In genomic region chr9:127283917-127284316, GRCh38 we compare ENCODE assay signal across 8 cellular contexts. TPM values are rescaled to one million over a fixed set of nuclear protein-coding genes. Genes with fewer than 3 reads are reported as not detected.
DNase-seq lines count a peak whose midpoint lies in the region; ATAC-seq lines count a peak whose summit lies in the region.

No MANE protein-coding gene starts in this region.

- H3K79me2 ChIP-seq in GM23248 (ENCODE audit: insufficient read depth), result no peaks in the 10 kb centered on the region

- no peak overlapping the region for H3K27ac Mint-ChIP-seq in activated CD4-positive, alpha-beta memory T cell treated with anti-CD3 and anti-CD28 coated beads for 36 hours

- no peaks in the 10 kb centered on the region for H3K36me3 Mint-ChIP-seq in activated CD4-positive, alpha-beta memory T cell treated with anti-CD3 and anti-CD28 coated beads for 36 hours

- no peak overlapping the region for H3K4me2 ChIP-seq in GM23248 (ENCODE audit: unreplicated experiment)

- no peak overlapping the region for H3K9ac ChIP-seq in GM23248

- CTCF ChIA-PET in activated CD4-positive, alpha-beta memory T cell treated with anti-CD3 and anti-CD28 coated beads for 36 hours (lab: Charles Lee), result interaction anchor here (0.7 to 1.1 kb wide), 4 partner anchors 12 to 171 kb away, joined by 3 read pairs; no protein-coding TSS in a partner anchor

- H3K9me3 ChIP-seq in GM23248 (ENCODE audit: low read depth), result no peaks in the 10 kb centered on the region

- no peak overlapping the region for H3K4me3 ChIP-seq in GM23248

- WGBS in GM23248 (ENCODE audit: low coverage in 1 of 2, low lambda C conversion rate in 2 of 2, missing lambda C conversion rate in 2 of 2), 2 experiments, result 33% methylated on average over 2 of the region's 2 CpGs

- no peaks in the 10 kb centered on the region for H3K4me1 Mint-ChIP-seq in activated CD4-positive, alpha-beta memory T cell treated with anti-CD3 and anti-CD28 coated beads for 36 hours (ENCODE audit: low read depth)

- H3K4me1 ChIP-seq in GM23248 (ENCODE audit: insufficient read depth), result no peaks in the 10 kb centered on the region

- H4K20me1 ChIP-seq in GM23248 (ENCODE audit: insufficient read depth), result no peaks in the 10 kb centered on the region

- H3K9me2 ChIP-seq in GM23248 (ENCODE audit: insufficient read depth), result no peaks in the 10 kb centered on the region

- no peak overlapping the region for H3K4me3 Mint-ChIP-seq in activated CD4-positive, alpha-beta memory T cell treated with anti-CD3 and anti-CD28 coated beads for 36 hours

- no peak for ATAC-seq in GM21360 (IDR thresholded peaks at IDR 0.05; ENCODE audit: unreplicated experiment)
- no peak for ATAC-seq in HG02981 (IDR thresholded peaks at IDR 0.05; ENCODE audit: unreplicated experiment)

- intact Hi-C loops in activated CD4-positive, alpha-beta memory T cell treated with anti-CD3 and anti-CD28 coated beads for 36 hours (cut with micrococcal nuclease), result no loop called here

- DNase-seq in AG08395 (ENCODE audit: low spot score) (peak; percentile 56), GM23248 (peak; percentile 62), iPS-NIHi7 (ENCODE audit: extremely low spot score) (peak; percentile 27), NCI-H526 (lab: John Stamatoyannopoulos, UW) (no peak), NK-92 (lab: John Stamatoyannopoulos, UW; ENCODE audit: unreplicated experiment) (no peak)
- DNase-seq in activated CD4-positive, alpha-beta memory T cell treated with anti-CD3 and anti-CD28 coated beads for 36 hours, result peak; percentile 39

- no peaks in the 10 kb centered on the region for H3F3A ChIP-seq in GM23248 (ENCODE audit: insufficient read depth)

- no peaks in the 10 kb centered on the region for H3K36me3 ChIP-seq in GM23248 (ENCODE audit: low read depth)

- H3K27me3 ChIP-seq in GM23248 (replicated peaks; ENCODE audit: insufficient read depth), result peaks cover 21% of the 10 kb centered on the region

- H3K27ac ChIP-seq in GM23248, result no peak overlapping the region

- no peaks in the 10 kb centered on the region for H3K9me3 Mint-ChIP-seq in activated CD4-positive, alpha-beta memory T cell treated with anti-CD3 and anti-CD28 coated beads for 36 hours

- POLR2A ChIA-PET in activated CD4-positive, alpha-beta memory T cell treated with anti-CD3 and anti-CD28 coated beads for 36 hours (lab: Charles Lee), result interaction anchor here (0.6 kb wide), 1 partner anchor 104 kb away, joined by 3 read pairs; no protein-coding TSS in a partner anchor

- H3K27me3 Mint-ChIP-seq in activated CD4-positive, alpha-beta memory T cell treated with anti-CD3 and anti-CD28 coated beads for 36 hours, result peaks cover 6% of the 10 kb centered on the region

- no peak overlapping the region for H2AFZ ChIP-seq in GM23248

- in situ Hi-C loops in GM23248 (cut with MboI), result no loop called here

RNA-seq across cellular contexts. Expression of gene GARNL3, which starts 19.3 kb away (rescaled TPM):
- 0.13 and 0.43 TPM in 2 replicates for total RNA-seq in GM23248 (2014; rRNA removed; shearing (Covaris generic))
- 0.22 and 1.3 TPM in 2 replicates for polyA plus RNA-seq in GM23248 (2016; fragmentation: Nextera tagmentation; extraction: Ambion mirVana)
- 1 to 10 TPM; 3.5 to 3.9 TPM for total RNA-seq in activated CD4-positive, alpha-beta memory T cell treated with anti-CD3 and anti-CD28 coated beads for 36 hours

Comparison
In these comparisons a context has a peak if more than half of its experiments do, and no peak if none do; other contexts are left out.
1. DNase-seq: peak in AG08395 (single experiment), GM23248 (single experiment), activated CD4-positive, alpha-beta memory T cell treated with anti-CD3 and anti-CD28 coated beads for 36 hours (single experiment) and iPS-NIHi7 (single experiment); none in NCI-H526 (0 of 2) and NK-92 (single experiment).